Comparison of ENCODE assay signal across 31 cellular contexts in the genomic region with DNA sequence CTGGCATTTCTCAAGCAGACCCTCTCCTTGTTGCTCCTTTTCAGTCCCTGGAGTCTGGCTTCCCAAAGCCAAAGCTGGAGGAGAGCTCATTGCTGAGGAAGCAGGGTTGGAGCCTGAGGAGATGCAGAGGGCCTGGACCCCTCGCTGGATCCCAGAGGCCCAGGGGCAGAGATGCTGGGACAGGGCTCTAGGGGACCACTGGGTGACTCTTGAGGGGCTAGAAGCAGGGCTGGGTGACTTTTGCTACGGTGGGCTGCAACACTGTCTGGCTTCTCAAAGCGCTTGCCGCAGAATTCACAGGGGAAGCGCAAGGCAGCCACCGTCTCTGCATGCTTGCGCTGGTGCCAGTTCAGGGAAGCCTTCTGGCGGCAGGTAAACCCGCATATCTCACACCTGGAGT. TPM values are rescaled to one million over a fixed set of nuclear protein-coding genes. Genes with fewer than 3 reads are reported as not detected.
A peak's percentile ranks its signal among the peaks of the same experiment; 100 is the strongest.
DNase-seq lines count a peak whose midpoint lies in the region; ATAC-seq and TF ChIP-seq lines count a peak whose summit lies in the region.
"Had no signal": no experiment of that assay in that cellular context is flagged by ENCODE, and none has a peak within 500 bp of the region (broad histone marks: within the 10 kb centered on the region; RNA-seq: fewer than 3 reads in every experiment).

No MANE protein-coding gene starts in this region.

- H3K9me3 Mint-ChIP-seq in MCF 10A (ENCODE audit: unreplicated experiment) (no peaks in the 10 kb centered on the region), endodermal cell (no peaks in the 10 kb centered on the region)

- H3K27ac ChIP-seq in mammary epithelial cell (ENCODE audit: insufficient read depth, low read depth, low read length) = no peak overlapping the region
- peak overlapping the region; percentile 61 for H3K27ac ChIP-seq in RWPE1
- no peak overlapping the region for H3K27ac ChIP-seq in endodermal cell (ENCODE audit: low read depth, low read length)
- H3K27ac ChIP-seq in brain microvascular endothelial cell = no peak overlapping the region
- H3K27ac ChIP-seq: BLaER1 treated with 17β-estradiol and CSF1 and Interleukin-3, amounts not matched to agents 10 nM and 100 nM; breast epithelium; epithelial cell of prostate; hepatocyte; PC-9; sigmoid colon; thyroid gland had no signal

- WGBS in mammary epithelial cell (ENCODE audit: low coverage, missing lambda C conversion rate) = 100% methylated on average over 1 of the region's 9 CpGs
- 90 to 96% methylated on average over 4 to 9 of the region's 9 CpGs for WGBS in endodermal cell (ENCODE audit: insufficient coverage in 1 of 2, insufficient read length in 1 of 2), 2 experiments

- no peaks in the 10 kb centered on the region for H4K20me1 ChIP-seq in mammary epithelial cell (ENCODE audit: insufficient read depth, low read length)

- POLR2A ChIA-PET in MCF 10A (lab: Yijun Ruan, JAX) (interaction anchor here (1.2 to 5.7 kb wide), 3 partner anchors 9 to 24 kb away, joined by 3 to 55 read pairs (median 19); partner anchors contain the start of genes ZNF672 and ZNF692), RWPE1 (lab: Yijun Ruan, JAX; ENCODE audit: low non-redundant PET) (no interaction called here)

- no peak for TF ChIP-seq CTCF in MCF 10A (IDR thresholded peaks at IDR 0.05; ENCODE audit: unreplicated experiment)
- TF ChIP-seq CTCF in mammary epithelial cell (conservative IDR thresholded peaks at IDR 0.05 in 1 of 2, IDR thresholded peaks at IDR 0.05 in 1 of 2; ENCODE audit: extremely low read depth in 1 of 2, insufficient read depth in 1 of 2, low read depth in 1 of 2, low read length in 2 of 2) = no peak
- TF ChIP-seq CTCF in RWPE1 (conservative IDR thresholded peaks at IDR 0.05; ENCODE audit: low read depth) = no peak
- no peak for TF ChIP-seq CTCF in endodermal cell (conservative IDR thresholded peaks at IDR 0.05)
- TF ChIP-seq CTCF in brain microvascular endothelial cell (IDR thresholded peaks at IDR 0.05; ENCODE audit: low read depth, low read length, missing control alignments) = no peak

- dilution Hi-C loops in mammary epithelial cell (cut with HindIII; ENCODE audit: low sequenced_read_pairs) = no loop called here

- ATAC-seq in HG02885 (IDR thresholded peaks at IDR 0.05; ENCODE audit: poor library complexity, unreplicated experiment) = no peak
- ATAC-seq: activated CD8-positive, alpha-beta T cell treated with anti-CD3 and anti-CD28 coated beads, Interleukin-2, amount 10 ng/mL, durations not matched to agents 7 days and 5 days; SK-N-SH treated with all-trans-retinoic acid at 6 μM for 48 hours; T-helper 17 cell had no signal

- H3K9ac ChIP-seq in mammary epithelial cell (ENCODE audit: insufficient read depth, low read length) = no peak overlapping the region
- no peak overlapping the region for H3K9ac ChIP-seq in endodermal cell (ENCODE audit: extremely low read depth, low read length, poor library complexity, severe bottlenecking)
- H3K9ac ChIP-seq: BLaER1 treated with 17β-estradiol and CSF1 and Interleukin-3, amounts not matched to agents 10 nM and 100 nM had no signal

- no peaks in the 10 kb centered on the region for H3K79me2 ChIP-seq in mammary epithelial cell (ENCODE audit: insufficient read depth, low read length)
- H3K79me2 ChIP-seq: hepatocyte had no signal

- H3K4me1 ChIP-seq in mammary epithelial cell (ENCODE audit: insufficient read depth, low read length) (no peaks in the 10 kb centered on the region), endodermal cell (ENCODE audit: control insufficient read depth, insufficient read depth, low read length) (no peaks in the 10 kb centered on the region)
- H3K4me1 ChIP-seq: breast epithelium, HAP-1, sigmoid colon, thyroid gland had no signal

- H3K9me3 ChIP-seq in mammary epithelial cell (replicated peaks; ENCODE audit: insufficient read depth, low read length) (no peaks in the 10 kb centered on the region), endodermal cell (ENCODE audit: control insufficient read depth, low read length) (no peaks in the 10 kb centered on the region)
- H3K9me3 ChIP-seq: BLaER1 treated with 17β-estradiol and CSF1 and Interleukin-3, amounts not matched to agents 10 nM and 100 nM; breast epithelium; HAP-1; sigmoid colon; thyroid gland had no signal

- H2AFZ ChIP-seq in mammary epithelial cell (ENCODE audit: low read depth, low read length) = no peak overlapping the region
- H2AFZ ChIP-seq: hepatocyte, PC-9 had no signal

- in situ Hi-C loops in mammary epithelial cell (cut with MboI; ENCODE audit: low sequenced_read_pairs in 2 of 2) = no loop called here
- in situ Hi-C loops in brain microvascular endothelial cell (cut with HindIII; ENCODE audit: low pct_ligation_motif_present, low sequenced_read_pairs) = no loop called here

- H3K36me3 Mint-ChIP-seq in MCF 10A (ENCODE audit: insufficient read depth, unreplicated experiment) (peaks cover 39% of the 10 kb centered on the region), endodermal cell (ENCODE audit: low read depth) (peaks cover 41% of the 10 kb centered on the region)

- CTCF ChIA-PET in MCF 10A (lab: Yijun Ruan, JAX) (interaction anchor here (0.5 to 2.5 kb wide), 6 partner anchors 9 to 1062 kb away, joined by 3 to 10 read pairs (median 4); no protein-coding TSS in a partner anchor), mammary epithelial cell (lab: Charles Lee; ENCODE audit: low non-redundant PET) (no interaction called here), RWPE1 (lab: Yijun Ruan, JAX) (interaction anchor here (1.9 kb wide), 1 partner anchor 8 kb away, joined by 9 read pairs; the partner anchor contains the start of gene ZNF692)

- peaks cover 20% of the 10 kb centered on the region for H3K36me3 ChIP-seq in mammary epithelial cell (ENCODE audit: insufficient read depth, low read length)
- peaks cover 58% of the 10 kb centered on the region for H3K36me3 ChIP-seq in endodermal cell (ENCODE audit: control insufficient read depth, insufficient read depth, low read length)
- peaks cover 55% of the 10 kb centered on the region for H3K36me3 ChIP-seq in brain microvascular endothelial cell (replicated peaks)

- intact Hi-C loops in MCF 10A (cut with micrococcal nuclease) = no loop called here
- intact Hi-C loops in mammary epithelial cell (cut with micrococcal nuclease) = no loop called here

- DNase-seq in MCF 10A (ENCODE audit: unreplicated experiment) (no peak), mammary epithelial cell (no peak), RWPE1 (ENCODE audit: low spot score) (no peak), endodermal cell (peak; percentile 41), retina (peak; percentile 1), brain microvascular endothelial cell (no peak)
- DNase-seq in activated CD4-positive, alpha-beta T cell treated with anti-CD3 and anti-CD28 coated beads, Interleukin-2, amount 50 U/mL, for 1 hour = no peak
- DNase-seq: activated CD4-positive, CD25-positive, alpha-beta regulatory T cell treated with anti-CD3 and anti-CD28 coated beads, Interleukin-2, amount 50 U/mL, for 72 hours; activated CD8-positive, alpha-beta T cell treated with anti-CD3 and anti-CD28 coated beads, Interleukin-2, amount 10 ng/mL, durations not matched to agents 7 days and 5 days; activated gamma-delta T cell treated with Interleukin-2 at 50 U/mL for 16 hours; activated T-cell treated with anti-CD3 and anti-CD28 coated beads, Interleukin-2, amount 50 U/mL, for 1 hour; amygdala; COR-L47; MV-4-11; NCI-H1436; NCI-H226; NCI-H69; PC-9; Right ventricle myocardium superior; sigmoid colon; stimulated activated CD4-positive, alpha-beta T cell treated with anti-CD3 and anti-CD28 coated beads, Interleukin-12 subunit alpha, Interleukin-12 subunit beta, amount 100 ng/mL, for 4 hours; stimulated activated CD4-positive, alpha-beta T cell treated with anti-CD3 and anti-CD28 coated beads, Interleukin-4, amount 100 ng/mL, for 1 hour; T-helper 17 cell; thyroid gland had no signal

- BruUV-seq in MCF 10A (replicated peaks; lab: Mats Ljungman, UMichigan) = TSS peak; percentile 52
- no TSS peak for BruUV-seq in mammary epithelial cell (replicated peaks; lab: Mats Ljungman, UMichigan)

- H3K4me1 Mint-ChIP-seq in MCF 10A (ENCODE audit: insufficient read depth, unreplicated experiment) (peaks cover 5% of the 10 kb centered on the region), endodermal cell (no peaks in the 10 kb centered on the region)

- no peak overlapping the region for H3K27ac Mint-ChIP-seq in MCF 10A (ENCODE audit: low read depth, unreplicated experiment)
- H3K27ac Mint-ChIP-seq in endodermal cell = no peak overlapping the region
- H3K27ac Mint-ChIP-seq: activated CD8-positive, alpha-beta T cell treated with anti-CD3 and anti-CD28 coated beads, Interleukin-2, amount 10 ng/mL, durations not matched to agents 7 days and 5 days; T-helper 17 cell had no signal

- H3K27me3 ChIP-seq in mammary epithelial cell (ENCODE audit: insufficient read depth, low read length) (no peaks in the 10 kb centered on the region), endodermal cell (ENCODE audit: control insufficient read depth, insufficient read depth, low read length, poor library complexity, severe bottlenecking) (no peaks in the 10 kb centered on the region), brain microvascular endothelial cell (replicated peaks) (no peaks in the 10 kb centered on the region)
- H3K27me3 ChIP-seq: BLaER1 treated with 17β-estradiol and CSF1 and Interleukin-3, amounts not matched to agents 10 nM and 100 nM; breast epithelium; hepatocyte; sigmoid colon; thyroid gland had no signal

- no peaks in the 10 kb centered on the region for H3K27me3 Mint-ChIP-seq in MCF 10A (ENCODE audit: insufficient read depth, unreplicated experiment)
- no peaks in the 10 kb centered on the region for H3K27me3 Mint-ChIP-seq in endodermal cell (ENCODE audit: insufficient read depth)
- H3K27me3 Mint-ChIP-seq: T-helper 17 cell had no signal

- H3K4me2 ChIP-seq in mammary epithelial cell (ENCODE audit: insufficient read depth, low read depth, low read length) = no peak overlapping the region
- H3K4me2 ChIP-seq: BLaER1 treated with 17β-estradiol and CSF1 and Interleukin-3, amounts not matched to agents 10 nM and 100 nM; hepatocyte; PC-9 had no signal

- H3K4me3 ChIP-seq in mammary epithelial cell (replicated peaks in 1 of 3; ENCODE audit: insufficient read depth in 1 of 3, low read depth in 2 of 3, low read length in 3 of 3) (no peak overlapping the region), endodermal cell (ENCODE audit: low read length) (no peak overlapping the region), brain microvascular endothelial cell (ENCODE audit: low read depth, low read length) (no peak overlapping the region)
- H3K4me3 ChIP-seq: BLaER1 treated with 17β-estradiol and CSF1 and Interleukin-3, amounts not matched to agents 10 nM and 100 nM; breast epithelium; HAP-1; hepatocyte; PC-9; sigmoid colon; thyroid gland had no signal

- no peak overlapping the region for H3K4me3 Mint-ChIP-seq in MCF 10A (ENCODE audit: unreplicated experiment)
- H3K4me3 Mint-ChIP-seq in endodermal cell = no peak overlapping the region
- H3K4me3 Mint-ChIP-seq: activated CD8-positive, alpha-beta T cell treated with anti-CD3 and anti-CD28 coated beads, Interleukin-2, amount 10 ng/mL, durations not matched to agents 7 days and 5 days; T-helper 17 cell had no signal

RNA-seq across cellular contexts. Expression of gene ZNF692, which starts 8.8 kb away (rescaled TPM):
- total RNA-seq in MCF 10A (2022) (88.8 and 103 TPM in 2 replicates), mammary epithelial cell (10 to 100 TPM in 1 of 2 donors, 1 to 10 TPM in 1; 9.0 to 39.9 TPM), endodermal cell (10 to 100 TPM; 47.6 to 50.3 TPM)
- 27.9 TPM for polyA plus RNA-seq in mammary epithelial cell
- polyA minus RNA-seq in mammary epithelial cell = 21.7 TPM
- polyA plus RNA-seq in endodermal cell (2013, experiment 1 of 2) = 79.3 TPM
- 69.4 TPM for polyA plus RNA-seq in endodermal cell (2013, experiment 2 of 2)

RNA-seq across cellular contexts. Expression of gene ZNF672, which starts 12.1 kb away (rescaled TPM):
- total RNA-seq in MCF 10A (2022) (35.8 and 36.2 TPM in 2 replicates), mammary epithelial cell (10 to 100 TPM; 20.5 to 22.5 TPM), endodermal cell (10 to 100 TPM; 33.6 to 40.5 TPM)
- polyA plus RNA-seq in mammary epithelial cell = 21.6 TPM
- 27.4 TPM for polyA minus RNA-seq in mammary epithelial cell
- polyA plus RNA-seq in endodermal cell (2013, experiment 1 of 2) = 26.2 TPM
- polyA plus RNA-seq in endodermal cell (2013, experiment 2 of 2) = 25.0 TPM

RNA-seq across cellular contexts. Expression of gene SH3BP5L, which starts 24.4 kb away (rescaled TPM):
- 31.5 and 34.0 TPM in 2 replicates for total RNA-seq in MCF 10A (2022)
- 10 to 100 TPM; 22.3 to 30.3 TPM for total RNA-seq in mammary epithelial cell
- 19.8 TPM for polyA plus RNA-seq in mammary epithelial cell
- polyA minus RNA-seq in mammary epithelial cell = 38.7 TPM
- total RNA-seq in endodermal cell = 10 to 100 TPM; 27.2 to 30.2 TPM
- polyA plus RNA-seq in endodermal cell (2013, experiment 1 of 2) = 19.6 TPM
- polyA plus RNA-seq in endodermal cell (2013, experiment 2 of 2) = 19.0 TPM

RNA-seq across cellular contexts. Expression of gene PGBD2, which starts 55.9 kb away (rescaled TPM):
- 5.2 and 5.9 TPM in 2 replicates for total RNA-seq in MCF 10A (2022)
- 1 to 10 TPM; 3.8 to 4.2 TPM for total RNA-seq in mammary epithelial cell
- polyA plus RNA-seq in mammary epithelial cell = 3.9 TPM
- polyA minus RNA-seq in mammary epithelial cell = not detected
- 1 to 10 TPM; 4.8 to 7.5 TPM for total RNA-seq in endodermal cell
- 6.7 TPM for polyA plus RNA-seq in endodermal cell (2013, experiment 1 of 2)
- 5.4 TPM for polyA plus RNA-seq in endodermal cell (2013, experiment 2 of 2)

Comparison
In these comparisons a context has a peak if more than half of its experiments do, and no peak if none do; other contexts are left out.
1. DNase-seq: peak in endodermal cell (single experiment) and retina (single experiment); none in MCF 10A (single experiment), mammary epithelial cell (single experiment), RWPE1 (single experiment), brain microvascular endothelial cell (single experiment) and activated CD4-positive, alpha-beta T cell treated with anti-CD3 and anti-CD28 coated beads, Interleukin-2, amount 50 U/mL, for 1 hour (single experiment).